In the genomic region with DNA sequence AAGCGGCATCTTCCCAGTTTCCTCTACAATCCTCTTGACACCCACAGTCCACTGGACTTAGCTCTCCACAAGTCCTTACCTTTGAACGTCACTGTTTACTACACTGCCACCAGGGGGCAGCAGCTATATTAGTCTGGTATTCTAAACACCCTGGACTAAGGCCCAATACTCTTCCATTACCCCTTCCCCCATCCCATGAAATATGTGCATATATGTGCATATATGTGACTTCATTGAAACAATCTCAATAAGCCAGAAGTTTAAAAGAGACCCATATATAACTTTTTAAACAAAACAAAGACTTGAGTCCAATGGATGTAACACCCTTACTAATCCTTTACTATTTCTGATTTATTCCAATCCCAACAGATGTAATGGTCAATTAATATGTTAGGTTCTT, we compare ENCODE assay signal across 8 cellular contexts. TPM values are rescaled to one million over a fixed set of nuclear protein-coding genes. Genes with fewer than 3 reads are reported as not detected.
A peak's percentile ranks its signal among the peaks of the same experiment; 100 is the strongest.
DNase-seq lines count a peak whose midpoint lies in the region; ATAC-seq, FAIRE-seq and TF ChIP-seq lines count a peak whose summit lies in the region.

No MANE protein-coding gene starts in this region.

- no peak overlapping the region for H3K4me3 Mint-ChIP-seq in activated T-cell treated with anti-CD3 and anti-CD28 coated beads, Interleukin-2, amount 50 U/mL, for 72 hours
- H3K4me3 Mint-ChIP-seq in osteocyte (ENCODE audit: unreplicated experiment): no peak overlapping the region

- no peaks in the 10 kb centered on the region for H3K27me3 Mint-ChIP-seq in activated T-cell treated with anti-CD3 and anti-CD28 coated beads, Interleukin-2, amount 50 U/mL, for 72 hours (ENCODE audit: low read depth)
- no peaks in the 10 kb centered on the region for H3K27me3 Mint-ChIP-seq in osteocyte (ENCODE audit: unreplicated experiment)

- ATAC-seq in GM21723 (IDR thresholded peaks at IDR 0.05; ENCODE audit: unreplicated experiment): peak; percentile 97
- ATAC-seq in activated T-cell treated with anti-CD3 and anti-CD28 coated beads, Interleukin-2, amount 50 U/mL, for 72 hours (replicated peaks in 1 of 2): peak; percentile 77 to 82

- peaks cover 22% of the 10 kb centered on the region for H3K4me1 Mint-ChIP-seq in activated T-cell treated with anti-CD3 and anti-CD28 coated beads, Interleukin-2, amount 50 U/mL, for 72 hours (ENCODE audit: low read depth)
- no peaks in the 10 kb centered on the region for H3K4me1 Mint-ChIP-seq in osteocyte (ENCODE audit: unreplicated experiment)

- no peaks in the 10 kb centered on the region for H3K36me3 Mint-ChIP-seq in activated T-cell treated with anti-CD3 and anti-CD28 coated beads, Interleukin-2, amount 50 U/mL, for 72 hours (ENCODE audit: insufficient read depth in 2 of 2)
- H3K36me3 Mint-ChIP-seq in osteocyte (ENCODE audit: unreplicated experiment): no peaks in the 10 kb centered on the region

- TF ChIP-seq CTCF in foreskin fibroblast (IDR thresholded peaks at IDR 0.05; ENCODE audit: low read depth, low read length): peak; percentile 73
- TF ChIP-seq CTCF in osteocyte (IDR thresholded peaks at IDR 0.05): peak; percentile 73

- no peak for FAIRE-seq in RCC 7860 (lab: Jason Lieb, UNC)

- no peak overlapping the region for H3K27ac Mint-ChIP-seq in activated T-cell treated with anti-CD3 and anti-CD28 coated beads, Interleukin-2, amount 50 U/mL, for 72 hours
- H3K27ac Mint-ChIP-seq in osteocyte (ENCODE audit: unreplicated experiment): no peak overlapping the region

- peak; percentile 68 for DNase-seq in EL
- DNase-seq in KG1 (lab: John Stamatoyannopoulos, UW): peak; percentile 73
- DNase-seq in RCC 7860 (ENCODE audit: low spot score): peak; percentile 50
- peak; percentile 77 to 80 for DNase-seq in activated T-cell treated with anti-CD3 and anti-CD28 coated beads, Interleukin-2, amount 50 U/mL, for 72 hours
- peak; percentile 62 to 85 for DNase-seq in foreskin fibroblast
- no peak for DNase-seq in osteocyte (ENCODE audit: extremely low spot score, unreplicated experiment)
- peak; percentile 61 for DNase-seq in ureter (ENCODE audit: low spot score)

- no peak overlapping the region for H3K4me3 ChIP-seq in foreskin fibroblast (ENCODE audit: low read depth in 1 of 2, low read length in 2 of 2)

- no peaks in the 10 kb centered on the region for H3K9me3 Mint-ChIP-seq in activated T-cell treated with anti-CD3 and anti-CD28 coated beads, Interleukin-2, amount 50 U/mL, for 72 hours
- H3K9me3 Mint-ChIP-seq in osteocyte (ENCODE audit: unreplicated experiment): no peaks in the 10 kb centered on the region

RNA-seq across cellular contexts. Expression of a gene that starts 15.5 kb away (rescaled TPM):
- 10 to 100 TPM in 1 of 2 donors, 1 to 10 TPM in 1; 9.5 to 15.4 TPM for total RNA-seq in activated T-cell treated with anti-CD3 and anti-CD28 coated beads, Interleukin-2, amount 50 U/mL, for 72 hours
- 7.1 and 10.4 TPM in 2 replicates for total RNA-seq in osteocyte
- total RNA-seq in ureter: 8.5 TPM
